Comparison of ENCODE assay signal across 9 cellular contexts in genomic region chr12:79737875-79738718, GRCh38. TPM values are rescaled to one million over a fixed set of nuclear protein-coding genes. Genes with fewer than 3 reads are reported as not detected.
A peak's percentile ranks its signal among the peaks of the same experiment; 100 is the strongest.
DNase-seq lines count a peak whose midpoint lies in the region; ATAC-seq, FAIRE-seq and TF ChIP-seq lines count a peak whose summit lies in the region.
"Had no signal": no experiment of that assay in that cellular context is flagged by ENCODE, and none has a peak within 500 bp of the region (broad histone marks: within the 10 kb centered on the region; RNA-seq: fewer than 3 reads in every experiment).

No MANE protein-coding gene starts in this region.

- ATAC-seq in GM19035 (IDR thresholded peaks at IDR 0.05; ENCODE audit: unreplicated experiment) (peak; percentile 81), HG03139 (IDR thresholded peaks at IDR 0.05; ENCODE audit: unreplicated experiment) (peak; percentile 89), activated B cell treated with CpG ODN at 0.5 μM for 24 hours (ENCODE audit: low read depth) (peak; percentile 49)

- no peaks in the 10 kb centered on the region for H3K4me1 ChIP-seq in small intestine (ENCODE audit: control insufficient read depth in 2 of 2, insufficient read depth in 1 of 2, low read depth in 1 of 2, low read length in 1 of 2)

- H3K36me3 Mint-ChIP-seq in activated B cell treated with CpG ODN at 0.5 μM for 24 hours (ENCODE audit: low read depth): no peaks in the 10 kb centered on the region
- H3K36me3 Mint-ChIP-seq: activated naive CD8-positive, alpha-beta T cell treated with anti-CD3 and anti-CD28 coated beads, Interleukin-2, amount 10 ng/mL, durations not matched to agents 7 days and 5 days had no signal

- no peaks in the 10 kb centered on the region for H3K36me3 ChIP-seq in small intestine (ENCODE audit: control insufficient read depth in 2 of 2, insufficient read depth in 2 of 2, low read length in 2 of 2)

- no peak overlapping the region for H3K27ac ChIP-seq in small intestine (ENCODE audit: low read depth in 1 of 2, low read length in 1 of 2)

- H3K4me1 Mint-ChIP-seq in activated B cell treated with CpG ODN at 0.5 μM for 24 hours: no peaks in the 10 kb centered on the region
- H3K4me1 Mint-ChIP-seq: activated naive CD8-positive, alpha-beta T cell treated with anti-CD3 and anti-CD28 coated beads, Interleukin-2, amount 10 ng/mL, durations not matched to agents 7 days and 5 days had no signal

- H3K27me3 Mint-ChIP-seq in activated B cell treated with CpG ODN at 0.5 μM for 24 hours: peaks cover 5% of the 10 kb centered on the region

- WGBS in small intestine, 3 donors: 2 to 11% (median 3%) methylated on average over 4 of the region's 4 CpGs

- DNase-seq in DMS153 treated with DMSO at 0.1 percent for 48 hours (lab: John Stamatoyannopoulos, UW; ENCODE audit: unreplicated experiment): peak; percentile 71
- DNase-seq in NCI-H2107 (lab: John Stamatoyannopoulos, UW): peak; percentile 36
- no peak for DNase-seq in activated B cell treated with CpG ODN at 0.5 μM for 24 hours
- DNase-seq in glomerular visceral epithelial cell (ENCODE audit: extremely low spot score): peak; percentile 69
- DNase-seq in small intestine: peak; percentile 77
- DNase-seq in activated effector memory CD4-positive, alpha-beta T cell treated with Interleukin-2 at 50 U/mL for 16 hours: no peak
- DNase-seq: activated naive CD8-positive, alpha-beta T cell treated with anti-CD3 and anti-CD28 coated beads, Interleukin-2, amount 10 ng/mL, durations not matched to agents 7 days and 5 days had no signal

- CTCF ChIA-PET in activated B cell treated with CpG ODN at 0.5 μM for 24 hours (lab: Charles Lee): interaction anchor here (0.9 to 4.3 kb wide), 7 partner anchors 9 to 330 kb away, joined by 3 to 23 read pairs (median 4); no protein-coding TSS in a partner anchor

- FAIRE-seq in small intestine (lab: Jason Lieb, UNC): no peak

- no peak overlapping the region for H3K4me3 ChIP-seq in small intestine (ENCODE audit: low read depth in 1 of 2, low read length in 2 of 2)

- no peaks in the 10 kb centered on the region for H3K27me3 ChIP-seq in small intestine (ENCODE audit: control insufficient read depth in 2 of 2, insufficient read depth in 2 of 2, low read length in 2 of 2)

- no peaks in the 10 kb centered on the region for H3K9me3 Mint-ChIP-seq in activated B cell treated with CpG ODN at 0.5 μM for 24 hours
- H3K9me3 Mint-ChIP-seq: activated naive CD8-positive, alpha-beta T cell treated with anti-CD3 and anti-CD28 coated beads, Interleukin-2, amount 10 ng/mL, durations not matched to agents 7 days and 5 days had no signal

- H3K4me3 Mint-ChIP-seq in activated B cell treated with CpG ODN at 0.5 μM for 24 hours: no peak overlapping the region
- H3K4me3 Mint-ChIP-seq: activated naive CD8-positive, alpha-beta T cell treated with anti-CD3 and anti-CD28 coated beads, Interleukin-2, amount 10 ng/mL, durations not matched to agents 7 days and 5 days had no signal

- no peak overlapping the region for H3K27ac Mint-ChIP-seq in activated B cell treated with CpG ODN at 0.5 μM for 24 hours
- H3K27ac Mint-ChIP-seq: activated naive CD8-positive, alpha-beta T cell treated with anti-CD3 and anti-CD28 coated beads, Interleukin-2, amount 10 ng/mL, durations not matched to agents 7 days and 5 days had no signal

- H3K9me3 ChIP-seq in small intestine (ENCODE audit: control insufficient read depth, low read depth): no peaks in the 10 kb centered on the region

- intact Hi-C loops in activated B cell treated with CpG ODN at 0.5 μM for 24 hours (cut with micrococcal nuclease): loop anchor here (1.0 to 10.0 kb wide), 7 partner anchors 47 to 1592 kb away; partner anchors contain the start of gene PAWR

- POLR2A ChIA-PET in activated B cell treated with CpG ODN at 0.5 μM for 24 hours (lab: Charles Lee): no interaction called here

- TF ChIP-seq CTCF in activated B cell treated with CpG ODN at 0.5 μM for 24 hours (IDR thresholded peaks at IDR 0.05): no peak

RNA-seq across cellular contexts. Expression of gene PAWR, which starts 47.3 kb away (rescaled TPM):
- total RNA-seq in activated B cell treated with CpG ODN at 0.5 μM for 24 hours: 50.0 and 53.1 TPM in 2 replicates
- 10 to 100 TPM; 14.2 to 19.2 (median 19.2) TPM for polyA plus RNA-seq in small intestine

Comparison
In these comparisons a context has a peak if more than half of its experiments do, and no peak if none do; other contexts are left out.
1. DNase-seq: peak in DMS153 treated with DMSO at 0.1 percent for 48 hours (single experiment), NCI-H2107 (single experiment), glomerular visceral epithelial cell (single experiment) and small intestine (single experiment); none in activated B cell treated with CpG ODN at 0.5 μM for 24 hours (single experiment) and activated effector memory CD4-positive, alpha-beta T cell treated with Interleukin-2 at 50 U/mL for 16 hours (single experiment).
2. Peak in every context shown above with its lines, with median percentiles within 50 percentile points of each other: ATAC-seq.